20 cellular contexts compared by ENCODE assay signal in the genomic region with DNA sequence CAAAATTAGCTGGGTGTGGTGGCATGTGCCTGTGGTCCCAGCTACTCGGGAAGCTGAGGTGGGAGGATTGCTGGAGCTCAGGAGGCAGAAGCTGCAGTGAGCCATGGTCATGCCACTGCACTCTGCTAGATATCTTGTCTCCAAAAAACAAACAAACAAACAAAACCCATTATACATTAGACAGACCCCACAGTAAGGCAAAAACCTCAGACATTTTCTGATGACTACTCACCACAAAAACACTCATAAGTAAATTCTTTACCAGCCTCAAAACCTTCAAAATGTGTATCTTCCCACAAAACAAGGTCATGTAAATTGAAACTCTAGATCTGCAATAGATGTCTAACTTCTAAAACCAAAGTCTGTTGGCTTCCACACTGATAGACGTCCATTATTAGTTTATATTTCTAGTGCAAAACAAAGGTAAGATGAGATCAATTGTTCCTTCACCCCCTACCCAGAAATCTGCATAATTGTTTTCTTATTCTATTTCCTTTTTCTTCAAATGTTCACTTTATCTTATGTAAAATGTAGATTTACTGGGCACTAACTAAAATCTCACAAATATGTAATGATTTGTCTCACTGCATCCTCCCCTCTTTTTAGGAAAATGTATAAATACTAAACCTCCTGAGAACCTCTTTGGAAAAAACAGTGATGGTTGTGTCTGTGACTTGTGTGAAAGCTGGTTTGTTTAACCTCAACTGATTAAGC.
"Had no signal": no experiment of that assay in that cellular context is flagged by ENCODE, and none has a peak within 500 bp of the region (broad histone marks: within the 10 kb centered on the region; RNA-seq: fewer than 3 reads in every experiment).

No MANE protein-coding gene starts in this region.

- H3K27me3 ChIP-seq: ascending aorta, testis, upper lobe of right lung had no signal

- H3K9me3 ChIP-seq: ascending aorta, psoas muscle, testis, upper lobe of right lung had no signal

- H3K4me1 Mint-ChIP-seq: nephron had no signal

- H3K27me3 Mint-ChIP-seq: activated CD8-positive, alpha-beta T cell treated with anti-CD3 and anti-CD28 coated beads for 36 hours; effector memory CD8-positive, alpha-beta T cell; stimulated activated naive CD8-positive, alpha-beta T cell treated with anti-CD3 and anti-CD28 coated beads, Interleukin-15, Interleukin-2, amounts not matched to agents 100 ng/mL and 50 ng/mL, for 24 hours had no signal

- H3K4me3 ChIP-seq: ascending aorta, psoas muscle, testis, upper lobe of right lung had no signal

- H3K9me3 Mint-ChIP-seq: nephron had no signal

- DNase-seq: activated CD8-positive, alpha-beta memory T cell treated with anti-CD3 and anti-CD28 coated beads, Interleukin-2, amount 50 U/mL, for 48 hours; activated CD8-positive, alpha-beta T cell treated with anti-CD3 and anti-CD28 coated beads for 36 hours; activated naive CD4-positive, alpha-beta T cell; central memory CD4-positive, alpha-beta T cell; effector memory CD8-positive, alpha-beta T cell; glutamatergic neuron; left colon; mammary epithelial cell; psoas muscle; stimulated activated CD4-positive, alpha-beta T cell treated with anti-CD3 and anti-CD28 coated beads, Interleukin-4, amount 100 ng/mL, for 1 hour; stimulated activated CD8-positive, alpha-beta memory T cell treated with anti-CD3 and anti-CD28 coated beads, Interleukin-4, amount 100 ng/mL, for 48 hours; T-helper 9 cell; testis; upper lobe of right lung had no signal

- H3K4me3 Mint-ChIP-seq: activated CD8-positive, alpha-beta T cell treated with anti-CD3 and anti-CD28 coated beads for 36 hours; activated T-helper 1 cell treated with anti-CD3 and anti-CD28 coated beads, Interleukin-12 subunit alpha, Interleukin-12 subunit beta, Interleukin-2, Interleukin-4 antibody, amounts not matched to agents 30 ng/mL and 10 ng/mL and 1 ng/mL, durations not matched to agents 14 hours and 24 hours and 36 hours; effector memory CD8-positive, alpha-beta T cell; nephron; stimulated activated naive CD8-positive, alpha-beta T cell treated with anti-CD3 and anti-CD28 coated beads, Interleukin-15, Interleukin-2, amounts not matched to agents 100 ng/mL and 50 ng/mL, for 24 hours had no signal

- H3K27ac Mint-ChIP-seq: activated CD8-positive, alpha-beta T cell treated with anti-CD3 and anti-CD28 coated beads for 36 hours; activated T-helper 1 cell treated with anti-CD3 and anti-CD28 coated beads, Interleukin-12 subunit alpha, Interleukin-12 subunit beta, Interleukin-2, Interleukin-4 antibody, amounts not matched to agents 30 ng/mL and 10 ng/mL and 1 ng/mL, durations not matched to agents 14 hours and 24 hours and 36 hours; effector memory CD8-positive, alpha-beta T cell; nephron; stimulated activated naive CD8-positive, alpha-beta T cell treated with anti-CD3 and anti-CD28 coated beads, Interleukin-15, Interleukin-2, amounts not matched to agents 100 ng/mL and 50 ng/mL, for 24 hours had no signal

- H3K36me3 ChIP-seq: ascending aorta, upper lobe of right lung had no signal

- ATAC-seq: activated CD8-positive, alpha-beta T cell treated with anti-CD3 and anti-CD28 coated beads for 36 hours; effector memory CD8-positive, alpha-beta T cell; left colon; psoas muscle; sciatic nerve; upper lobe of right lung had no signal

- H3K4me1 ChIP-seq: ascending aorta, psoas muscle, testis, upper lobe of right lung had no signal

- H3K27ac ChIP-seq: ascending aorta, epithelial cell of prostate, psoas muscle, testis, upper lobe of right lung had no signal
